ENCODE assay signal across 1 cellular context in the genomic region with DNA sequence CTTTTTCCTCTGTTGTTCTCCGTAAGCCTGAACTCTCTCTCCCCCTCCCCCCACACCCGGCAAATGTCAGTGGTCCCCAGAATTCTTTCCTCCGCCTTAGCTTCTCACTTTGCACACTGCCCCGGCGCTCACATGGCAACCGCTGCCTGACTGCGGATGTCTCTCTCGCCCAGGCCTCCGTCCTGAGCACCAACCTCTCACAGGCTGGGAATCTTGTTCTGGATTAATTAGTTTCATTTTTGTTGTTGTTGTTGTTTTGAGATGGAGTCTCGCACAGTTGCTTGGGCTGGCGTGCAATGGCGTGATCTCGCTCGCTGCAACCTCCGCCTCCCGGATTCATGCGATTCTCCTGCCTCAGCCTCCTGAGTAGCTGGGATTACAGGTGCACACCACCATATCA.
TF ChIP-seq lines count a peak whose summit lies in the region.

No MANE protein-coding gene starts in this region.

TF ChIP-seq in GM12878, 131 proteins besides CTCF, POLR2A, EP300 and RAD21:
- TF ChIP-seq, protein P1, sequence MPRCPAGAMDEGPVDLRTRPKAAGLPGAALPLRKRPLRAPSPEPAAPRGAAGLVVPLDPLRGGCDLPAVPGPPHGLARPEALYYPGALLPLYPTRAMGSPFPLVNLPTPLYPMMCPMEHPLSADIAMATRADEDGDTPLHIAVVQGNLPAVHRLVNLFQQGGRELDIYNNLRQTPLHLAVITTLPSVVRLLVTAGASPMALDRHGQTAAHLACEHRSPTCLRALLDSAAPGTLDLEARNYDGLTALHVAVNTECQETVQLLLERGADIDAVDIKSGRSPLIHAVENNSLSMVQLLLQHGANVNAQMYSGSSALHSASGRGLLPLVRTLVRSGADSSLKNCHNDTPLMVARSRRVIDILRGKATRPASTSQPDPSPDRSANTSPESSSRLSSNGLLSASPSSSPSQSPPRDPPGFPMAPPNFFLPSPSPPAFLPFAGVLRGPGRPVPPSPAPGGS (IDR thresholded peaks at IDR 0.05; ENCODE audit: borderline replicate concordance, insufficient read depth, low read depth, low read length, poor library complexity, severe bottlenecking), result peak; percentile 16
- TF ChIP-seq, protein P2, sequence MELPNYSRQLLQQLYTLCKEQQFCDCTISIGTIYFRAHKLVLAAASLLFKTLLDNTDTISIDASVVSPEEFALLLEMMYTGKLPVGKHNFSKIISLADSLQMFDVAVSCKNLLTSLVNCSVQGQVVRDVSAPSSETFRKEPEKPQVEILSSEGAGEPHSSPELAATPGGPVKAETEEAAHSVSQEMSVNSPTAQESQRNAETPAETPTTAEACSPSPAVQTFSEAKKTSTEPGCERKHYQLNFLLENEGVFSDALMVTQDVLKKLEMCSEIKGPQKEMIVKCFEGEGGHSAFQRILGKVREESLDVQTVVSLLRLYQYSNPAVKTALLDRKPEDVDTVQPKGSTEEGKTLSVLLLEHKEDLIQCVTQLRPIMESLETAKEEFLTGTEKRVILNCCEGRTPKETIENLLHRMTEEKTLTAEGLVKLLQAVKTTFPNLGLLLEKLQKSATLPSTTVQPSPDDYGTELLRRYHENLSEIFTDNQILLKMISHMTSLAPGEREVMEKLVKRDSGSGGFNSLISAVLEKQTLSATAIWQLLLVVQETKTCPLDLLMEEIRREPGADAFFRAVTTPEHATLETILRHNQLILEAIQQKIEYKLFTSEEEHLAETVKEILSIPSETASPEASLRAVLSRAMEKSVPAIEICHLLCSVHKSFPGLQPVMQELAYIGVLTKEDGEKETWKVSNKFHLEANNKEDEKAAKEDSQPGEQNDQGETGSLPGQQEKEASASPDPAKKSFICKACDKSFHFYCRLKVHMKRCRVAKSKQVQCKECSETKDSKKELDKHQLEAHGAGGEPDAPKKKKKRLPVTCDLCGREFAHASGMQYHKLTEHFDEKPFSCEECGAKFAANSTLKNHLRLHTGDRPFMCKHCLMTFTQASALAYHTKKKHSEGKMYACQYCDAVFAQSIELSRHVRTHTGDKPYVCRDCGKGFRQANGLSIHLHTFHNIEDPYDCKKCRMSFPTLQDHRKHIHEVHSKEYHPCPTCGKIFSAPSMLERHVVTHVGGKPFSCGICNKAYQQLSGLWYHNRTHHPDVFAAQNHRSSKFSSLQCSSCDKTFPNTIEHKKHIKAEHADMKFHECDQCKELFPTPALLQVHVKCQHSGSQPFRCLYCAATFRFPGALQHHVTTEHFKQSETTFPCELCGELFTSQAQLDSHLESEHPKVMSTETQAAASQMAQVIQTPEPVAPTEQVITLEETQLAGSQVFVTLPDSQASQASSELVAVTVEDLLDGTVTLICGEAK (IDR thresholded peaks at IDR 0.05; ENCODE audit: borderline replicate concordance), result no peak
- no peak for TF ChIP-seq CHD2 (IDR thresholded peaks at IDR 0.05; ENCODE audit: borderline replicate concordance, low read depth, low read length)
